22 cellular contexts compared by ENCODE assay signal in genomic region chr3:194602580-194603300, GRCh38. TPM values are rescaled to one million over a fixed set of nuclear protein-coding genes. Genes with fewer than 3 reads are reported as not detected.
DNase-seq lines count a peak whose midpoint lies in the region; ATAC-seq, FAIRE-seq and TF ChIP-seq lines count a peak whose summit lies in the region.
"Had no signal": no experiment of that assay in that cellular context is flagged by ENCODE, and none has a peak within 500 bp of the region (broad histone marks: within the 10 kb centered on the region; RNA-seq: fewer than 3 reads in every experiment).

No MANE protein-coding gene starts in this region.

- H3K36me3 Mint-ChIP-seq in nephron (ENCODE audit: low read depth) (peaks cover 37% of the 10 kb centered on the region), endothelial cell (ENCODE audit: low read depth, unreplicated experiment) (peaks cover 29% of the 10 kb centered on the region)
- H3K36me3 Mint-ChIP-seq in stimulated activated naive B cell treated with anti-CD40 and anti-IgM and Interleukin-4, amounts not matched to agents 10 μg/mL and 1 μg/mL and 100 μg/mL, for 72 hours = no peaks in the 10 kb centered on the region
- H3K36me3 Mint-ChIP-seq: CD4-positive, alpha-beta memory T cell had no signal

- TF ChIP-seq POLR2A in esophagus muscularis mucosa (IDR thresholded peaks at IDR 0.05; ENCODE audit: low read depth) = no peak

- H3K27ac ChIP-seq in AG04450 (ENCODE audit: low read depth, low read length) (no peak overlapping the region), fibroblast of lung (ENCODE audit: insufficient read depth, low read length) (no peak overlapping the region), esophagus muscularis mucosa (replicated peaks in 1 of 4) (no peak overlapping the region)
- H3K27ac ChIP-seq: RWPE1 had no signal

- H3K9me3 Mint-ChIP-seq in nephron (no peaks in the 10 kb centered on the region), endothelial cell (ENCODE audit: unreplicated experiment) (no peaks in the 10 kb centered on the region)
- no peaks in the 10 kb centered on the region for H3K9me3 Mint-ChIP-seq in stimulated activated naive B cell treated with anti-CD40 and anti-IgM and Interleukin-4, amounts not matched to agents 10 μg/mL and 1 μg/mL and 100 μg/mL, for 72 hours
- H3K9me3 Mint-ChIP-seq: CD4-positive, alpha-beta memory T cell; HFFc6 had no signal

- 78% methylated on average over 17 of the region's 17 CpGs for WGBS in esophagus muscularis mucosa

- H3K9me3 ChIP-seq in AG04450 (ENCODE audit: control insufficient read depth, insufficient read depth, low read length) = no peaks in the 10 kb centered on the region
- H3K9me3 ChIP-seq in fibroblast of lung (ENCODE audit: control insufficient read depth, insufficient read depth, low read depth, low read length) = no peaks in the 10 kb centered on the region
- no peaks in the 10 kb centered on the region for H3K9me3 ChIP-seq in esophagus muscularis mucosa
- H3K9me3 ChIP-seq: A549, MG63 had no signal

- H3K4me3 Mint-ChIP-seq in nephron = peak overlapping the region in 2 of 3 experiments; percentile 21 to 35
- no peak overlapping the region for H3K4me3 Mint-ChIP-seq in stimulated activated naive B cell treated with anti-CD40 and anti-IgM and Interleukin-4, amounts not matched to agents 10 μg/mL and 1 μg/mL and 100 μg/mL, for 72 hours
- no peak overlapping the region for H3K4me3 Mint-ChIP-seq in endothelial cell (ENCODE audit: unreplicated experiment)
- H3K4me3 Mint-ChIP-seq: CD4-positive, alpha-beta memory T cell; HFFc6 had no signal

- H3K4me1 Mint-ChIP-seq in nephron = peaks cover 31% of the 10 kb centered on the region
- H3K4me1 Mint-ChIP-seq in stimulated activated naive B cell treated with anti-CD40 and anti-IgM and Interleukin-4, amounts not matched to agents 10 μg/mL and 1 μg/mL and 100 μg/mL, for 72 hours = no peaks in the 10 kb centered on the region
- H3K4me1 Mint-ChIP-seq in endothelial cell (ENCODE audit: unreplicated experiment) = no peaks in the 10 kb centered on the region
- H3K4me1 Mint-ChIP-seq: CD4-positive, alpha-beta memory T cell had no signal

- H3K27me3 Mint-ChIP-seq in nephron (ENCODE audit: low read depth) (peaks cover 3% of the 10 kb centered on the region), endothelial cell (ENCODE audit: unreplicated experiment) (peaks cover 1% of the 10 kb centered on the region)
- H3K27me3 Mint-ChIP-seq in stimulated activated naive B cell treated with anti-CD40 and anti-IgM and Interleukin-4, amounts not matched to agents 10 μg/mL and 1 μg/mL and 100 μg/mL, for 72 hours = no peaks in the 10 kb centered on the region
- H3K27me3 Mint-ChIP-seq: CD4-positive, alpha-beta memory T cell had no signal

- H3K4me3 ChIP-seq in AG04450 (ENCODE audit: low read depth, low read length) = no peak overlapping the region
- H3K4me3 ChIP-seq in fibroblast of lung (replicated peaks in 1 of 4; ENCODE audit: control extremely low read depth in 1 of 4, insufficient read depth in 1 of 4, low read depth in 3 of 4, low read length in 4 of 4) = no peak overlapping the region
- H3K4me3 ChIP-seq in esophagus muscularis mucosa = no peak overlapping the region
- H3K4me3 ChIP-seq: A549, MG63 had no signal

- DNase-seq in AG04450 (ENCODE audit: low read depth, low spot score) = no peak
- DNase-seq in HTR-8/SVneo (ENCODE audit: insufficient read length, low spot score) = no peak
- DNase-seq in fibroblast of lung (ENCODE audit: low read depth in 2 of 2) = peak; percentile 60 to 67
- DNase-seq in retina = no peak
- DNase-seq in stimulated activated naive B cell treated with anti-CD40 and anti-IgM and Interleukin-4, amounts not matched to agents 10 μg/mL and 1 μg/mL and 100 μg/mL, for 72 hours = no peak
- no peak for DNase-seq in endothelial cell (ENCODE audit: low spot score)
- no peak for DNase-seq in esophagus muscularis mucosa (ENCODE audit: extremely low spot score)
- DNase-seq: CD4-positive, alpha-beta memory T cell; DMS79 treated with DMSO at 0.1 percent for 48 hours; GOT3; HFFc6; MG63; NCI-H1092 treated with DMSO at 0.1 percent for 48 hours; NCI-H1694; NCI-H69; NK-92 treated with Interleukin-12 subunit alpha and Interleukin-12 subunit beta, amount 100 ng/mL, for 24 hours had no signal

- H2AFZ ChIP-seq in fibroblast of lung (ENCODE audit: low read length) = no peak overlapping the region

- no peak for ATAC-seq in stimulated activated naive B cell treated with anti-CD40 and anti-IgM and Interleukin-4, amounts not matched to agents 10 μg/mL and 1 μg/mL and 100 μg/mL, for 72 hours (replicated peaks)
- ATAC-seq: A549 had no signal

- TF ChIP-seq EP300 in esophagus muscularis mucosa (IDR thresholded peaks at IDR 0.05) = no peak

- H3K27ac Mint-ChIP-seq in nephron = peak overlapping the region; percentile 83 to 92 (median 87)
- H3K27ac Mint-ChIP-seq in stimulated activated naive B cell treated with anti-CD40 and anti-IgM and Interleukin-4, amounts not matched to agents 10 μg/mL and 1 μg/mL and 100 μg/mL, for 72 hours = no peak overlapping the region
- H3K27ac Mint-ChIP-seq in endothelial cell (ENCODE audit: unreplicated experiment) = no peak overlapping the region
- H3K27ac Mint-ChIP-seq: HFFc6 had no signal

- H4K20me1 ChIP-seq in fibroblast of lung (ENCODE audit: control insufficient read depth, extremely low read depth, insufficient read depth, low read length) = no peaks in the 10 kb centered on the region

- no peaks in the 10 kb centered on the region for H3K79me2 ChIP-seq in fibroblast of lung (ENCODE audit: control insufficient read depth, insufficient read depth, low read length)

- FAIRE-seq in HTR-8/SVneo (lab: Jason Lieb, UNC) = peak; percentile 57
- FAIRE-seq: A549, G401.6, GM12891, GM19239 had no signal

- TF ChIP-seq CTCF in AG04450 (IDR thresholded peaks at IDR 0.05; ENCODE audit: low read depth, low read length) (0 out of 2 replicates have a peak, but pooled peaks have one; percentile 9), fibroblast of lung (conservative IDR thresholded peaks at IDR 0.05 in 1 of 2, IDR thresholded peaks at IDR 0.05 in 1 of 2; ENCODE audit: low read depth in 1 of 2, low read length in 2 of 2) (no peak), nephron (IDR thresholded peaks at IDR 0.05; ENCODE audit: unreplicated experiment in 3 of 3) (no peak), endothelial cell (IDR thresholded peaks at IDR 0.05; ENCODE audit: unreplicated experiment) (no peak), esophagus muscularis mucosa (IDR thresholded peaks at IDR 0.05) (no peak)

- CTCF ChIA-PET in AG04450 (lab: Charles Lee) = interaction anchor here (0.7 to 3.0 kb wide), 3 partner anchors 8 to 668 kb away, joined by 3 to 12 read pairs (median 3); partner anchors contain the start of gene XXYLT1

- peaks cover 8% of the 10 kb centered on the region for H3K36me3 ChIP-seq in fibroblast of lung (ENCODE audit: control insufficient read depth, insufficient read depth, low read length)
- H3K36me3 ChIP-seq in esophagus muscularis mucosa = peaks cover 0 to 34% (median 3%) of the 10 kb centered on the region in 4 donors

- POLR2A ChIA-PET in AG04450 (lab: Yijun Ruan, JAX) = no interaction called here

- H3K9ac ChIP-seq in fibroblast of lung (ENCODE audit: insufficient read depth, low read length) = no peak overlapping the region

- H3K4me2 ChIP-seq in fibroblast of lung (ENCODE audit: extremely low read depth, insufficient read depth, low read length) = no peak overlapping the region
- H3K4me2 ChIP-seq: A549 had no signal

- H3K27me3 ChIP-seq in AG04450 (ENCODE audit: control insufficient read depth, insufficient read depth, low read length) (no peaks in the 10 kb centered on the region), fibroblast of lung (ENCODE audit: control insufficient read depth, insufficient read depth, low read length) (no peaks in the 10 kb centered on the region), esophagus muscularis mucosa (no peaks in the 10 kb centered on the region)
- H3K27me3 ChIP-seq: MG63 had no signal

- intact Hi-C loops in esophagus muscularis mucosa (cut with DNase I) = no loop called here

- peaks cover 7% of the 10 kb centered on the region for H3K4me1 ChIP-seq in fibroblast of lung (ENCODE audit: control insufficient read depth, extremely low read depth, insufficient read depth, low read length)
- no peaks in the 10 kb centered on the region for H3K4me1 ChIP-seq in esophagus muscularis mucosa

RNA-seq across cellular contexts. Expression of gene TMEM44, which starts 30.5 kb away (rescaled TPM):
- polyA plus RNA-seq in AG04450 (2011; rRNA removed) (14.0 and 16.8 TPM in 2 replicates), fibroblast of lung (10.8 and 11.0 TPM in 2 replicates)
- 15.5 and 17.5 TPM in 2 replicates for polyA minus RNA-seq in AG04450 (2011; rRNA and poly(A)+ RNA removed)
- total RNA-seq in fibroblast of lung (9.2 and 14.9 TPM in 2 replicates), endothelial cell (ENCODE audit: unreplicated experiment) (51.1 TPM), esophagus muscularis mucosa (10 to 100 TPM in 1 of 4 donors, 1 to 10 TPM in 3; 3.3 to 10.8 (median 9.3) TPM)
- polyA plus RNA-seq in fibroblast of lung (2012) = 12.3 and 13.5 TPM in 2 replicates
- polyA minus RNA-seq in fibroblast of lung (ENCODE audit: low replicate concordance) = 12.5 and 14.9 TPM in 2 replicates

Comparison
In these comparisons a context has a peak if more than half of its experiments do, and no peak if none do; other contexts are left out.
1. DNase-seq: peak in fibroblast of lung (2 of 2); none in AG04450 (single experiment), HTR-8/SVneo (single experiment), retina (single experiment), stimulated activated naive B cell treated with anti-CD40 and anti-IgM and Interleukin-4, amounts not matched to agents 10 μg/mL and 1 μg/mL and 100 μg/mL, for 72 hours (single experiment), endothelial cell (single experiment) and esophagus muscularis mucosa (single experiment).
2. H3K27ac Mint-ChIP-seq: peak in nephron (3 of 3); none in stimulated activated naive B cell treated with anti-CD40 and anti-IgM and Interleukin-4, amounts not matched to agents 10 μg/mL and 1 μg/mL and 100 μg/mL, for 72 hours (single experiment) and endothelial cell (single experiment).
3. H3K4me3 Mint-ChIP-seq: peak in nephron (2 of 3); none in stimulated activated naive B cell treated with anti-CD40 and anti-IgM and Interleukin-4, amounts not matched to agents 10 μg/mL and 1 μg/mL and 100 μg/mL, for 72 hours (0 of 2) and endothelial cell (single experiment).